Comparison of ENCODE assay signal across 12 cellular contexts in genomic region chr6:32114853-32115252, GRCh38. TPM values are rescaled to one million over a fixed set of nuclear protein-coding genes. Genes with fewer than 3 reads are reported as not detected.
DNase-seq lines count a peak whose midpoint lies in the region; FAIRE-seq and TF ChIP-seq lines count a peak whose summit lies in the region.
"Had no signal": no experiment of that assay in that cellular context is flagged by ENCODE, and none has a peak within 500 bp of the region (broad histone marks: within the 10 kb centered on the region; RNA-seq: fewer than 3 reads in every experiment).

No MANE protein-coding gene starts in this region.

- no peak overlapping the region for H2BK20ac ChIP-seq in H1 (ENCODE audit: low read length)

- H4K8ac ChIP-seq in H1 (ENCODE audit: extremely low read depth, insufficient read depth, low read length) = no peak overlapping the region

- no peak overlapping the region for H3K23ac ChIP-seq in H1 (ENCODE audit: insufficient read length)

- TF ChIP-seq RAD21 in H1 (IDR thresholded peaks at IDR 0.05 in 1 of 2, conservative IDR thresholded peaks at IDR 0.05 in 1 of 2; ENCODE audit: low read depth in 2 of 2, low read length in 2 of 2) = no peak

- H2BK15ac ChIP-seq in H1 (ENCODE audit: low read length) = no peak overlapping the region

- H3K27me3 ChIP-seq in H1 (replicated peaks in 1 of 4; ENCODE audit: control insufficient read depth in 3 of 4, extremely low read depth in 1 of 4, insufficient read depth in 3 of 4, low read length in 3 of 4) = peaks cover 0 to 4% (median 0%) of the 10 kb centered on the region in 4 experiments; a peak in 2 of 7 replicates

- H3K36me3 ChIP-seq in H1 (ENCODE audit: control insufficient read depth in 2 of 4, insufficient read depth in 4 of 4, low read length in 3 of 4) = peaks cover 6 to 23% (median 10%) of the 10 kb centered on the region in 4 experiments; a peak in 6 of 8 replicates

- DNase-seq in CD14-positive monocyte (ENCODE audit: low spot score) (no peak), NCI-H226 (peak; percentile 95), H1 (ENCODE audit: low read depth in 1 of 2, low spot score in 2 of 2) (no peak), nephron progenitor cell (no peak), posterior vena cava (ENCODE audit: low spot score) (no peak), NCI-H524 (lab: John Stamatoyannopoulos, UW) (no peak), HuH-7.5 (ENCODE audit: low spot score) (no peak), AML-193 (lab: John Stamatoyannopoulos, UW) (no peak)
- DNase-seq: activated CD4-positive, CD25-positive, alpha-beta regulatory T cell; activated naive CD8-positive, alpha-beta T cell treated with anti-CD3 and anti-CD28 coated beads, Interleukin-2, amount 10 ng/mL, durations not matched to agents 7 days and 5 days; erythroblast; stimulated activated CD4-positive, alpha-beta T cell treated with anti-CD3 and anti-CD28 coated beads, Interleukin-1b, Interleukin-23, amount 100 ng/mL, for 48 hours had no signal

- H3K9me3 ChIP-seq in H1 (ENCODE audit: insufficient read depth in 2 of 2, low read depth in 1 of 2, low read length in 1 of 2) = no peaks in the 10 kb centered on the region

- no peak for FAIRE-seq in H1 (lab: Jason Lieb, UNC)

- H3K4me3 Mint-ChIP-seq in CD14-positive monocyte = no peak overlapping the region
- no peak overlapping the region for H3K4me3 Mint-ChIP-seq in nephron progenitor cell
- H3K4me3 Mint-ChIP-seq: activated naive CD8-positive, alpha-beta T cell treated with anti-CD3 and anti-CD28 coated beads, Interleukin-2, amount 10 ng/mL, durations not matched to agents 7 days and 5 days had no signal

- no peak overlapping the region for H2AFZ ChIP-seq in H1 (ENCODE audit: low read length)

- no peak overlapping the region for H3K18ac ChIP-seq in H1 (ENCODE audit: extremely low read depth, low read length)

- WGBS in H1 (ENCODE audit: extremely low coverage in 1 of 2, insufficient coverage in 1 of 2, insufficient read length in 1 of 2, insufficient replicate concordance in 2 of 2, low coverage in 1 of 2, low lambda C conversion rate in 2 of 2, missing lambda C conversion rate in 1 of 2), 2 experiments = 91% methylated on average over 9 of the region's 9 CpGs; no CpG with 5 or more reads in 1 of the 2 experiments

- peaks cover 0 to 5% (median 2%) of the 10 kb centered on the region in 4 experiments; a peak in 5 of 7 replicates for H3K4me1 ChIP-seq in H1 (replicated peaks in 1 of 4; ENCODE audit: control insufficient read depth in 3 of 4, insufficient read depth in 4 of 4, low read length in 3 of 4)

- no peak overlapping the region for H3K4me3 ChIP-seq in H1 (ENCODE audit: extremely low read depth in 1 of 4, insufficient read depth in 2 of 4, low read depth in 3 of 4, low read length in 4 of 4)

- H3K27me3 Mint-ChIP-seq in CD14-positive monocyte (ENCODE audit: low read depth in 3 of 3) (peaks cover 4 to 6% (median 5%) of the 10 kb centered on the region in 3 donors), nephron progenitor cell (ENCODE audit: low read depth, poor library complexity) (peaks cover 16% of the 10 kb centered on the region)
- H3K27me3 Mint-ChIP-seq: activated naive CD8-positive, alpha-beta T cell treated with anti-CD3 and anti-CD28 coated beads, Interleukin-2, amount 10 ng/mL, durations not matched to agents 7 days and 5 days had no signal

- no peak for TF ChIP-seq POLR2A in H1 (IDR thresholded peaks at IDR 0.05; ENCODE audit: control extremely low read depth in 1 of 2, low read depth in 2 of 2, low read length in 2 of 2)

- POLR2A ChIA-PET in H1 (lab: Charles Lee; ENCODE audit: partially characterized antibody) = interaction anchor here (1.2 to 1.6 kb wide), 2 partner anchors 62 to 156 kb away, joined by 3 to 4 read pairs; partner anchors contain the start of genes NELFE and SKIC2

- H2AK5ac ChIP-seq in H1 (ENCODE audit: low read depth, low read length) = 0 out of 2 replicates have a peak overlapping the region, but pooled peaks have one; percentile 19

- no peaks in the 10 kb centered on the region for H3K79me2 ChIP-seq in H1 (ENCODE audit: control insufficient read depth in 1 of 2, insufficient read depth in 2 of 2, low read length in 2 of 2)

- H3K79me1 ChIP-seq in H1 (ENCODE audit: low read depth, low read length) = no peaks in the 10 kb centered on the region

- TF ChIP-seq EP300 in H1 (IDR thresholded peaks at IDR 0.05; ENCODE audit: borderline replicate concordance in 1 of 2, low read depth in 2 of 2, low read length in 2 of 2) = no peak

- H4K20me1 ChIP-seq in H1 (replicated peaks in 1 of 2; ENCODE audit: control insufficient read depth in 1 of 2, insufficient read depth in 2 of 2, low read length in 2 of 2) = peaks cover 5 to 7% of the 10 kb centered on the region in 2 experiments

- intact Hi-C loops in CD14-positive monocyte (cut with micrococcal nuclease) = loop anchor here in 1 of 2 donors (5.0 kb wide), 1 partner anchor 82 kb away; no protein-coding TSS in a partner anchor
- intact Hi-C loops in posterior vena cava (cut with DNase I) = loop anchor here in 1 of 2 donors (5.0 kb wide), 2 partner anchors 42 to 77 kb away; partner anchors contain the start of genes GPSM3 and PBX2

- H3K9me3 Mint-ChIP-seq in CD14-positive monocyte (no peaks in the 10 kb centered on the region), nephron progenitor cell (no peaks in the 10 kb centered on the region)
- H3K9me3 Mint-ChIP-seq: activated naive CD8-positive, alpha-beta T cell treated with anti-CD3 and anti-CD28 coated beads, Interleukin-2, amount 10 ng/mL, durations not matched to agents 7 days and 5 days had no signal

- peaks cover 6% of the 10 kb centered on the region for H3K4me1 Mint-ChIP-seq in CD14-positive monocyte
- H3K4me1 Mint-ChIP-seq in nephron progenitor cell = peaks cover 19% of the 10 kb centered on the region

- H3K14ac ChIP-seq in H1 (ENCODE audit: insufficient read length) = no peak overlapping the region

- H3K4ac ChIP-seq in H1 (replicated peaks; ENCODE audit: insufficient read length, low read depth, low read length) = no peak overlapping the region

- CTCF ChIA-PET in H1 (lab: Charles Lee; ENCODE audit: partially characterized antibody) = interaction anchor here (0.7 to 2.4 kb wide), 11 partner anchors 9 to 324 kb away, joined by 3 to 9 read pairs (median 5); no protein-coding TSS in a partner anchor

- no peak overlapping the region for H3K4me2 ChIP-seq in H1 (ENCODE audit: insufficient read depth in 1 of 2, low read depth in 2 of 2, low read length in 2 of 2)

- H4K5ac ChIP-seq in H1 (ENCODE audit: insufficient read length, low read depth, low read length) = no peak overlapping the region

- H3K56ac ChIP-seq in H1 (replicated peaks; ENCODE audit: insufficient read length, low read depth, low read length) = no peak overlapping the region

- no peaks in the 10 kb centered on the region for H3K23me2 ChIP-seq in H1 (ENCODE audit: low read depth, low read length)

- no peak overlapping the region; a peak in 1 of 7 replicates for H3K9ac ChIP-seq in H1 (replicated peaks in 1 of 4; ENCODE audit: extremely low read depth in 1 of 4, low read depth in 3 of 4, low read length in 3 of 4)

- TF ChIP-seq CTCF in CD14-positive monocyte (IDR thresholded peaks at IDR 0.05) = no peak
- TF ChIP-seq CTCF in H1 (IDR thresholded peaks at IDR 0.05; ENCODE audit: control extremely low read depth in 1 of 3, insufficient read depth in 1 of 3, low read depth in 1 of 3, low read length in 3 of 3) = no peak
- no peak for TF ChIP-seq CTCF in nephron progenitor cell (IDR thresholded peaks at IDR 0.05)

- H2BK120ac ChIP-seq in H1 (replicated peaks; ENCODE audit: low read depth, low read length) = no peak overlapping the region

- no peak overlapping the region for H4K91ac ChIP-seq in H1 (replicated peaks; ENCODE audit: insufficient read length, low read length)

- no peak overlapping the region for H2BK5ac ChIP-seq in H1 (ENCODE audit: low read depth, low read length)

- no peak overlapping the region; the same call in 1 of the 2 replicates for H3K27ac ChIP-seq in H1 (ENCODE audit: low read depth, low read length)

- H3K36me3 Mint-ChIP-seq in CD14-positive monocyte = peaks cover 69% of the 10 kb centered on the region in 2 donors
- H3K36me3 Mint-ChIP-seq in nephron progenitor cell (ENCODE audit: low read depth) = peaks cover 28% of the 10 kb centered on the region

- H3K27ac Mint-ChIP-seq in CD14-positive monocyte (peak overlapping the region in 4 of 7 donors; percentile 54 to 76 (median 73)), nephron progenitor cell (peak overlapping the region; percentile 81)
- H3K27ac Mint-ChIP-seq: activated naive CD8-positive, alpha-beta T cell treated with anti-CD3 and anti-CD28 coated beads, Interleukin-2, amount 10 ng/mL, durations not matched to agents 7 days and 5 days had no signal

- peak overlapping the region; percentile 60; the same call in 1 of the 2 replicates for H2BK12ac ChIP-seq in H1 (ENCODE audit: low read depth, low read length)

RNA-seq across cellular contexts. Expression of gene TNXB, which starts 5.7 kb away (rescaled TPM):
- polyA plus RNA-seq in CD14-positive monocyte = not detected
- total RNA-seq in H1 (2021; fragmentation: NEBNext Ultra II Directional; extraction: Animal tissue kit (Norgen Biotek cat#: 25700)) = 4.8 and 5.5 TPM in 2 replicates
- polyA plus RNA-seq in H1 (2011; rRNA removed) = 3.1 and 6.5 TPM in 2 replicates
- 3.8 TPM for polyA plus RNA-seq in H1 (2011; cell fraction: cytosol; rRNA removed)
- polyA plus RNA-seq in H1 (2011; cell fraction: nucleus; rRNA removed) = 19.4 TPM
- polyA plus RNA-seq in H1 (2012, experiment 1 of 2) = 2.7 to 5.3 TPM (median 4.8 TPM) in 4 replicates
- polyA plus RNA-seq in H1 (2012, experiment 2 of 2) = 2.0 TPM
- polyA plus RNA-seq in H1 (2013, experiment 1 of 2) = 2.0 TPM
- 2.4 TPM for polyA plus RNA-seq in H1 (2013, experiment 2 of 2)
- polyA minus RNA-seq in H1 (2011; rRNA and poly(A)+ RNA removed) = 2.6 and 3.6 TPM in 2 replicates
- 5.5 TPM for polyA minus RNA-seq in H1 (2011; cell fraction: cytosol; rRNA and poly(A)+ RNA removed)
- 7.9 TPM for polyA minus RNA-seq in H1 (2011; cell fraction: nucleus; rRNA and poly(A)+ RNA removed)
- total RNA-seq in posterior vena cava = 100 to 1,000 TPM; 189 to 407 TPM

RNA-seq across cellular contexts. Expression of gene ATF6B, which starts 13.2 kb away (rescaled TPM):
- polyA plus RNA-seq in CD14-positive monocyte (10 to 100 TPM; 15.7 to 17.8 TPM), H1 (2011; rRNA removed) (42.2 and 66.3 TPM in 2 replicates)
- 36.2 and 38.1 TPM in 2 replicates for total RNA-seq in H1 (2021; fragmentation: NEBNext Ultra II Directional; extraction: Animal tissue kit (Norgen Biotek cat#: 25700))
- 37.2 TPM for polyA plus RNA-seq in H1 (2011; cell fraction: cytosol; rRNA removed)
- 118 TPM for polyA plus RNA-seq in H1 (2011; cell fraction: nucleus; rRNA removed)
- 32.9 to 50.0 TPM (median 43.7 TPM) in 4 replicates for polyA plus RNA-seq in H1 (2012, experiment 1 of 2)
- polyA plus RNA-seq in H1 (2012, experiment 2 of 2) = 61.0 TPM
- polyA plus RNA-seq in H1 (2013, experiment 1 of 2) = 39.5 TPM
- 41.1 TPM for polyA plus RNA-seq in H1 (2013, experiment 2 of 2)
- polyA minus RNA-seq in H1 (2011; rRNA and poly(A)+ RNA removed) = 28.8 and 31.4 TPM in 2 replicates
- polyA minus RNA-seq in H1 (2011; cell fraction: cytosol; rRNA and poly(A)+ RNA removed) = 20.3 TPM
- 41.5 TPM for polyA minus RNA-seq in H1 (2011; cell fraction: nucleus; rRNA and poly(A)+ RNA removed)
- total RNA-seq in posterior vena cava = 10 to 100 TPM; 39.0 to 63.1 TPM

RNA-seq across cellular contexts. Expression of gene FKBPL, which starts 15.2 kb away (rescaled TPM):
- polyA plus RNA-seq in CD14-positive monocyte = 1 to 10 TPM; 1.2 to 1.8 TPM
- 9.4 and 10.9 TPM in 2 replicates for total RNA-seq in H1 (2021; fragmentation: NEBNext Ultra II Directional; extraction: Animal tissue kit (Norgen Biotek cat#: 25700))
- polyA plus RNA-seq in H1 (2011; rRNA removed) = 5.4 and 5.8 TPM in 2 replicates
- 7.0 TPM for polyA plus RNA-seq in H1 (2011; cell fraction: cytosol; rRNA removed)
- polyA plus RNA-seq in H1 (2011; cell fraction: nucleus; rRNA removed) = 6.1 TPM
- polyA plus RNA-seq in H1 (2012, experiment 1 of 2) = 9.7 to 13.9 TPM (median 10.9 TPM) in 4 replicates
- 16.2 TPM for polyA plus RNA-seq in H1 (2012, experiment 2 of 2)
- 6.4 TPM for polyA plus RNA-seq in H1 (2013, experiment 1 of 2)
- 6.1 TPM for polyA plus RNA-seq in H1 (2013, experiment 2 of 2)
- polyA minus RNA-seq in H1 (2011; rRNA and poly(A)+ RNA removed) = 4.7 and 5.1 TPM in 2 replicates
- polyA minus RNA-seq in H1 (2011; cell fraction: cytosol; rRNA and poly(A)+ RNA removed) = 3.7 TPM
- 4.1 TPM for polyA minus RNA-seq in H1 (2011; cell fraction: nucleus; rRNA and poly(A)+ RNA removed)
- 1 to 10 TPM; 2.0 to 2.8 TPM for total RNA-seq in posterior vena cava

RNA-seq across cellular contexts. Expression of gene PRRT1, which starts 36.9 kb away (rescaled TPM):
- polyA plus RNA-seq in CD14-positive monocyte (not detected), H1 (2011; rRNA removed) (0.71 and 1.4 TPM in 2 replicates)
- 2.8 TPM in 2 replicates for total RNA-seq in H1 (2021; fragmentation: NEBNext Ultra II Directional; extraction: Animal tissue kit (Norgen Biotek cat#: 25700))
- polyA plus RNA-seq in H1 (2011; cell fraction: cytosol; rRNA removed) = 0.45 TPM
- 1.8 TPM for polyA plus RNA-seq in H1 (2011; cell fraction: nucleus; rRNA removed)
- 1.9 to 2.8 TPM (median 2.2 TPM) in 4 replicates for polyA plus RNA-seq in H1 (2012, experiment 1 of 2)
- polyA plus RNA-seq in H1 (2012, experiment 2 of 2) = 2.5 TPM
- polyA plus RNA-seq in H1 (2013, experiment 1 of 2) = 5.9 TPM
- 5.7 TPM for polyA plus RNA-seq in H1 (2013, experiment 2 of 2)
- 0.13 and 0.49 TPM in 2 replicates for polyA minus RNA-seq in H1 (2011; rRNA and poly(A)+ RNA removed)
- polyA minus RNA-seq in H1 (2011; cell fraction: cytosol; rRNA and poly(A)+ RNA removed) = 1.1 TPM
- 0.20 TPM for polyA minus RNA-seq in H1 (2011; cell fraction: nucleus; rRNA and poly(A)+ RNA removed)
- 1 to 10 TPM; 2.6 to 3.6 TPM for total RNA-seq in posterior vena cava

RNA-seq across cellular contexts. Expression of gene PPT2, which starts 39.1 kb away (rescaled TPM):
- polyA plus RNA-seq in CD14-positive monocyte (1 to 10 TPM; 1.8 to 4.0 TPM), H1 (2011; rRNA removed) (39.0 and 39.5 TPM in 2 replicates)
- 24.1 and 27.9 TPM in 2 replicates for total RNA-seq in H1 (2021; fragmentation: NEBNext Ultra II Directional; extraction: Animal tissue kit (Norgen Biotek cat#: 25700))
- polyA plus RNA-seq in H1 (2011; cell fraction: cytosol; rRNA removed) = 34.9 TPM
- 69.6 TPM for polyA plus RNA-seq in H1 (2011; cell fraction: nucleus; rRNA removed)
- 24.2 to 36.4 TPM (median 28.5 TPM) in 4 replicates for polyA plus RNA-seq in H1 (2012, experiment 1 of 2)
- polyA plus RNA-seq in H1 (2012, experiment 2 of 2) = 31.7 TPM
- 36.6 TPM for polyA plus RNA-seq in H1 (2013, experiment 1 of 2)
- polyA plus RNA-seq in H1 (2013, experiment 2 of 2) = 34.6 TPM
- 18.9 and 51.4 TPM in 2 replicates for polyA minus RNA-seq in H1 (2011; rRNA and poly(A)+ RNA removed)
- 10.9 TPM for polyA minus RNA-seq in H1 (2011; cell fraction: cytosol; rRNA and poly(A)+ RNA removed)
- 18.3 TPM for polyA minus RNA-seq in H1 (2011; cell fraction: nucleus; rRNA and poly(A)+ RNA removed)
- 10 to 100 TPM; 14.2 to 18.4 TPM for total RNA-seq in posterior vena cava

Comparison
In these comparisons a context has a peak if more than half of its experiments do, and no peak if none do; other contexts are left out.
1. RNA of gene TNXB, which starts 5.7 kb away (total RNA-seq): 189 to 407 TPM in posterior vena cava; 4.8 to 5.5 TPM in H1; every median in the first group is over 10 times any median in the second.